In the genomic region with DNA sequence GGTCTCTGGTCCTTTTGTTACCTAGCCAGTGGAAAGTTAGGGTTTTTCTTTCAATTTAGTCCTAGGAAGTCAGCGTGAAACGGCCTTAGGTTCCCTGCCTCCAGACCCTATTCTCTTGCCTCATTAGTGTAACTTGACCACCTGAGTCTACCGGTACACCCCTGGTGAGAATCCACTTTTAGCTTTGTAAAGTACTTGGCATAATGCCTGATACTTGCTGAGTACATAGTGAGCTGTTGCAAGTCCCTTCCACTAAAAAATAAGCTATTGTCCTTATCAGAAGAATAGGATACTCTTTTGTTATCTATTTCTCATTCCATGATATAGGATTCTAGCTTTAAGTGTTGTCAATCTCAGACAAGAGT, we compare ENCODE assay signal across 28 cellular contexts.
DNase-seq lines count a peak whose midpoint lies in the region; ATAC-seq and TF ChIP-seq lines count a peak whose summit lies in the region.
"Had no signal": no experiment of that assay in that cellular context is flagged by ENCODE, and none has a peak within 500 bp of the region (broad histone marks: within the 10 kb centered on the region; RNA-seq: fewer than 3 reads in every experiment).

No MANE protein-coding gene starts in this region.

- H3K27ac Mint-ChIP-seq in neural progenitor cell, result no peak overlapping the region
- H3K27ac Mint-ChIP-seq in activated CD8-positive, alpha-beta T cell treated with anti-CD3 and anti-CD28 coated beads for 36 hours, result no peak overlapping the region
- H3K27ac Mint-ChIP-seq: CD4-positive, CD25-positive, alpha-beta regulatory T cell; T-helper 1 cell treated with Interleukin-12 subunit alpha and Interleukin-12 subunit beta and Interleukin-4 antibody, amounts not matched to agents 30 μg/mL and 1 μg/mL, for 36 hours had no signal

- H3F3A ChIP-seq in neural progenitor cell (ENCODE audit: low read depth), result no peaks in the 10 kb centered on the region

- H3K36me3 ChIP-seq in neural progenitor cell, result no peaks in the 10 kb centered on the region
- H3K36me3 ChIP-seq: pancreas, right atrium auricular region, tibial artery had no signal

- peaks cover 2% of the 10 kb centered on the region for H3K36me3 Mint-ChIP-seq in neural progenitor cell
- no peaks in the 10 kb centered on the region for H3K36me3 Mint-ChIP-seq in activated CD8-positive, alpha-beta T cell treated with anti-CD3 and anti-CD28 coated beads for 36 hours (ENCODE audit: low read depth)
- H3K36me3 Mint-ChIP-seq: CD4-positive, CD25-positive, alpha-beta regulatory T cell had no signal

- H3K4me2 ChIP-seq in neural progenitor cell, result no peak overlapping the region

- H3K4me3 ChIP-seq in neural progenitor cell, result no peak overlapping the region
- H3K4me3 ChIP-seq: pancreas, right atrium auricular region, tibial artery had no signal

- POLR2A ChIA-PET in activated CD8-positive, alpha-beta T cell treated with anti-CD3 and anti-CD28 coated beads for 36 hours (lab: Charles Lee), result no interaction called here

- H3K79me2 ChIP-seq in neural progenitor cell (ENCODE audit: low read depth), result no peaks in the 10 kb centered on the region

- H3K4me1 Mint-ChIP-seq in neural progenitor cell, result peaks cover 19% of the 10 kb centered on the region
- peaks cover 24% of the 10 kb centered on the region for H3K4me1 Mint-ChIP-seq in activated CD8-positive, alpha-beta T cell treated with anti-CD3 and anti-CD28 coated beads for 36 hours (ENCODE audit: low read depth)

- DNase-seq in NCI-H1092 treated with DMSO at 0.1 percent for 48 hours (lab: John Stamatoyannopoulos, UW) (peak; percentile 66), NCI-H1092 (lab: John Stamatoyannopoulos, UW) (no peak), NCI-H2081 (lab: John Stamatoyannopoulos, UW) (peak; percentile 44 to 77), NCI-H524 treated with DMSO at 0.1 percent for 48 hours (lab: John Stamatoyannopoulos, UW) (peak; percentile 13), neural progenitor cell (ENCODE audit: low spot score) (peak; percentile 28)
- DNase-seq in stimulated activated naive CD8-positive, alpha-beta T cell treated with anti-CD3 and anti-CD28 coated beads, Interleukin-15, Interleukin-2, amounts not matched to agents 100 U/mL and 50 U/mL, for 24 hours, result no peak
- no peak for DNase-seq in activated CD8-positive, alpha-beta T cell treated with anti-CD3 and anti-CD28 coated beads for 36 hours
- DNase-seq in effector CD8-positive, alpha-beta T cell (lab: John Stamatoyannopoulos, UW), result no peak
- DNase-seq: 8988T; activated CD4-positive, alpha-beta T cell treated with anti-CD3 and anti-CD28 coated beads for 4 hours; activated CD8-positive, alpha-beta memory T cell treated with anti-CD3 and anti-CD28 coated beads for 24 hours; activated gamma-delta T cell; activated T-cell treated with anti-CD3 and anti-CD28 coated beads, Interleukin-2, amount 50 U/mL, for 1 hour; CD4-positive, CD25-positive, alpha-beta regulatory T cell; cortex of kidney; DMS 273 treated with DMSO at 0.1 percent for 48 hours; foreskin fibroblast; GDM1; H7; left cardiac atrium; NCI-H1694; NCI-H526; pancreas; stimulated activated CD4-positive, alpha-beta T cell treated with anti-CD3 and anti-CD28 coated beads, Interleukin-2, amount 100 ng/mL, for 24 hours; tibial artery had no signal

- no peaks in the 10 kb centered on the region for H3K27me3 Mint-ChIP-seq in neural progenitor cell (ENCODE audit: insufficient read depth, low read depth)
- H3K27me3 Mint-ChIP-seq in activated CD8-positive, alpha-beta T cell treated with anti-CD3 and anti-CD28 coated beads for 36 hours, result no peaks in the 10 kb centered on the region
- H3K27me3 Mint-ChIP-seq: CD4-positive, CD25-positive, alpha-beta regulatory T cell had no signal

- no peaks in the 10 kb centered on the region for H3K9me3 Mint-ChIP-seq in neural progenitor cell
- H3K9me3 Mint-ChIP-seq in activated CD8-positive, alpha-beta T cell treated with anti-CD3 and anti-CD28 coated beads for 36 hours, result no peaks in the 10 kb centered on the region
- H3K9me3 Mint-ChIP-seq: T-helper 1 cell treated with Interleukin-12 subunit alpha and Interleukin-12 subunit beta and Interleukin-4 antibody, amounts not matched to agents 30 μg/mL and 1 μg/mL, for 36 hours had no signal

- H4K20me1 ChIP-seq in neural progenitor cell (ENCODE audit: low read depth), result no peaks in the 10 kb centered on the region

- peaks cover 19% of the 10 kb centered on the region for H3K4me1 ChIP-seq in neural progenitor cell
- H3K4me1 ChIP-seq: pancreas, right atrium auricular region, tibial artery had no signal

- H3K27ac ChIP-seq in neural progenitor cell, result no peak overlapping the region
- H3K27ac ChIP-seq: pancreas, right atrium auricular region, tibial artery had no signal

- intact Hi-C loops in activated CD8-positive, alpha-beta T cell treated with anti-CD3 and anti-CD28 coated beads for 36 hours (cut with micrococcal nuclease), result no loop called here

- CTCF ChIA-PET in activated CD8-positive, alpha-beta T cell treated with anti-CD3 and anti-CD28 coated beads for 36 hours (lab: Charles Lee), result interaction anchor here (1.2 kb wide), 1 partner anchor 28 kb away, joined by 4 read pairs; no protein-coding TSS in a partner anchor

- H3K9ac ChIP-seq in neural progenitor cell, result no peak overlapping the region

- no peak overlapping the region for H2AFZ ChIP-seq in neural progenitor cell (replicated peaks)

- H3K4me3 Mint-ChIP-seq in neural progenitor cell, result no peak overlapping the region
- H3K4me3 Mint-ChIP-seq in activated CD8-positive, alpha-beta T cell treated with anti-CD3 and anti-CD28 coated beads for 36 hours, result no peak overlapping the region
- H3K4me3 Mint-ChIP-seq: CD4-positive, CD25-positive, alpha-beta regulatory T cell; T-helper 1 cell treated with Interleukin-12 subunit alpha and Interleukin-12 subunit beta and Interleukin-4 antibody, amounts not matched to agents 30 μg/mL and 1 μg/mL, for 36 hours had no signal

- H3K9me3 ChIP-seq in neural progenitor cell (ENCODE audit: low read depth), result no peaks in the 10 kb centered on the region
- H3K9me3 ChIP-seq: pancreas, right atrium auricular region, tibial artery had no signal

- no peak for TF ChIP-seq CTCF in neural progenitor cell (IDR thresholded peaks at IDR 0.05)
- TF ChIP-seq CTCF in activated CD8-positive, alpha-beta T cell treated with anti-CD3 and anti-CD28 coated beads for 36 hours (IDR thresholded peaks at IDR 0.05), result no peak

- H3K27me3 ChIP-seq in neural progenitor cell, result no peaks in the 10 kb centered on the region
- H3K27me3 ChIP-seq: pancreas, right atrium auricular region, tibial artery had no signal

- no peak for ATAC-seq in stimulated activated naive CD8-positive, alpha-beta T cell treated with anti-CD3 and anti-CD28 coated beads, Interleukin-15, Interleukin-2, amounts not matched to agents 100 U/mL and 50 U/mL, for 24 hours
- no peak for ATAC-seq in activated CD8-positive, alpha-beta T cell treated with anti-CD3 and anti-CD28 coated beads for 36 hours
- ATAC-seq: esophagus mucosa, left cardiac atrium, pancreas had no signal

Comparison
In these comparisons a context has a peak if more than half of its experiments do, and no peak if none do; other contexts are left out.
1. DNase-seq: peak in NCI-H1092 treated with DMSO at 0.1 percent for 48 hours (single experiment), NCI-H2081 (2 of 2), NCI-H524 treated with DMSO at 0.1 percent for 48 hours (single experiment) and neural progenitor cell (single experiment); none in NCI-H1092 (single experiment), stimulated activated naive CD8-positive, alpha-beta T cell treated with anti-CD3 and anti-CD28 coated beads, Interleukin-15, Interleukin-2, amounts not matched to agents 100 U/mL and 50 U/mL, for 24 hours (single experiment), activated CD8-positive, alpha-beta T cell treated with anti-CD3 and anti-CD28 coated beads for 36 hours (single experiment) and effector CD8-positive, alpha-beta T cell (single experiment).